Comparison of ENCODE assay signal across 8 cellular contexts in the genomic region with DNA sequence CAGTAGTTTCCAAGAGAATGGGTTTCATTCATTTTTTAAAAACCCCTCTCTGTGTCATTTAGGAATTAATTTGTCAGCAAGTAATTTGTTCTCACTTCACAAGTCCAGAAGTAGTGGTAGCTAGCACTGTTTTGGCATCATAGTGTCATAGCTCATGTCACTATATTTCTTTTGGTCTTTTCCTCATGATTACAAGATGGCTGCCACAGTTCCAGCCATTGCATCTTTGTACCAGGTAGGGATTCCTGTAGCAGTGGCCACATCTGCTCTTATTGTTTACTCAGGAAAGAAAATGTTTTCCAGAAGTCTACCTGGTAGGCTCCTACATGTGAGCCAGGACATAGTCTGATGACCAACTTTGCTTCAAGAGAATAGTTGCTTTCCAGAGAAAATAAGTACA. TPM values are rescaled to one million over a fixed set of nuclear protein-coding genes. Genes with fewer than 3 reads are reported as not detected.
"Had no signal": no experiment of that assay in that cellular context is flagged by ENCODE, and none has a peak within 500 bp of the region (broad histone marks: within the 10 kb centered on the region; RNA-seq: fewer than 3 reads in every experiment).

No MANE protein-coding gene starts in this region.

- ATAC-seq: GM12878 had no signal

- DNase-seq: GDM1, GF-D8 had no signal

- FAIRE-seq: G401.6, GM12878, GM12891, GM18507, GM19239 had no signal

- H3K4me3 ChIP-seq: GM12878 had no signal

RNA-seq across cellular contexts. Expression of a gene that starts 16.2 kb away (rescaled TPM):
- total RNA-seq: G401 had no signal
